In the genomic region with DNA sequence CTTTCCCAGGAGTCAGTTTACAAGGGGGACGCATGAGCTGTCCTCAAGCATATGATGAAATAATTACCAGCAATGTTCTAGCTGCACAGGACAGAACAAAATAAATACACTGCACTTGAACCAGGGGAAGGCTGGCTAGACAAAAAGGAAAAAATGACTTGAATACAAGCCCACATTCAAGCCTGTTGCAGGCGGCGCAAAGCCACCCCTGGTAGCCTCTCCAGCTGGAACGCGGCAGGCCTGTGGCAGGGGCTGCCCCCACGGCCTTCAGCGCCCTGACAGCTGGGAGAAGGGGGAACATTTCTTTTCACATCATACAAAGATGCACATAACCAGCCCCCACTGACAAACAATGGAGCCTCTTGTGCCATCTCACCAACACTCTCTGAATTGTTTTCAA, we compare ENCODE assay signal across 10 cellular contexts. TPM values are rescaled to one million over a fixed set of nuclear protein-coding genes. Genes with fewer than 3 reads are reported as not detected.
A peak's percentile ranks its signal among the peaks of the same experiment; 100 is the strongest.
DNase-seq lines count a peak whose midpoint lies in the region; ATAC-seq and TF ChIP-seq lines count a peak whose summit lies in the region.
"Had no signal": no experiment of that assay in that cellular context is flagged by ENCODE, and none has a peak within 500 bp of the region (broad histone marks: within the 10 kb centered on the region; RNA-seq: fewer than 3 reads in every experiment).

No MANE protein-coding gene starts in this region.

- CTCF ChIA-PET in GM10248 (lab: Yijun Ruan, JAX): interaction anchor here (1.6 kb wide), 1 partner anchor 204 kb away, joined by 4 read pairs; no protein-coding TSS in a partner anchor

- TF ChIP-seq POLR2A in esophagus squamous epithelium (IDR thresholded peaks at IDR 0.05) (no peak), erythroblast (IDR thresholded peaks at IDR 0.05; ENCODE audit: low read length) (no peak)

- intact Hi-C loops in esophagus squamous epithelium (cut with DNase I): no loop called here

- H3K27me3 ChIP-seq in esophagus squamous epithelium: no peaks in the 10 kb centered on the region

- ATAC-seq in HG03378 (IDR thresholded peaks at IDR 0.05; ENCODE audit: unreplicated experiment): no peak
- ATAC-seq in HG02610 (IDR thresholded peaks at IDR 0.05; ENCODE audit: unreplicated experiment): no peak

- H3K36me3 ChIP-seq in esophagus squamous epithelium: peaks cover 27 to 94% (median 34%) of the 10 kb centered on the region in 3 donors

- 55 to 84% methylated on average over 7 of the region's 7 CpGs for WGBS in esophagus squamous epithelium, 2 donors

- H3K4me3 ChIP-seq in esophagus squamous epithelium: no peak overlapping the region

- TF ChIP-seq CTCF in GM10248 (IDR thresholded peaks at IDR 0.05; ENCODE audit: control extremely low read depth, extremely low read depth, low read depth, missing control alignments) (no peak), esophagus squamous epithelium (IDR thresholded peaks at IDR 0.05) (no peak)

- POLR2A ChIA-PET in GM10248 (lab: Yijun Ruan, JAX): no interaction called here

- H3K4me1 ChIP-seq in esophagus squamous epithelium: peaks cover 0 to 29% (median 13%) of the 10 kb centered on the region in 3 donors

- no peaks in the 10 kb centered on the region for H3K9me3 ChIP-seq in esophagus squamous epithelium

- DNase-seq in GM10248 (ENCODE audit: extremely low spot score) (peak; percentile 45), NCI-H345 (lab: John Stamatoyannopoulos, UW) (peak; percentile 71), esophagus squamous epithelium (lab: John Stamatoyannopoulos, UW) (no peak), pons (ENCODE audit: low spot score) (peak; percentile 99), ecto neural progenitor cell (ENCODE audit: low spot score) (no peak), erythroblast (lab: John Stamatoyannopoulos, UW) (no peak)
- DNase-seq: CD4-positive, alpha-beta T cell; NCI-H524 treated with DMSO at 0.1 percent for 48 hours had no signal

- peak overlapping the region in 3 of 4 donors; percentile 19 to 62 (median 41) for H3K27ac ChIP-seq in esophagus squamous epithelium

RNA-seq across cellular contexts. Expression of a gene that starts 57.1 kb away (rescaled TPM):
- 10 to 100 TPM; 37.0 to 56.9 (median 44.4) TPM for total RNA-seq in esophagus squamous epithelium

Comparison
In these comparisons a context has a peak if more than half of its experiments do, and no peak if none do; other contexts are left out.
1. DNase-seq: peak in GM10248 (single experiment), NCI-H345 (single experiment) and pons (single experiment); none in esophagus squamous epithelium (single experiment), ecto neural progenitor cell (single experiment) and erythroblast (0 of 2).